Comparison of ENCODE assay signal across 8 cellular contexts in the genomic region with DNA sequence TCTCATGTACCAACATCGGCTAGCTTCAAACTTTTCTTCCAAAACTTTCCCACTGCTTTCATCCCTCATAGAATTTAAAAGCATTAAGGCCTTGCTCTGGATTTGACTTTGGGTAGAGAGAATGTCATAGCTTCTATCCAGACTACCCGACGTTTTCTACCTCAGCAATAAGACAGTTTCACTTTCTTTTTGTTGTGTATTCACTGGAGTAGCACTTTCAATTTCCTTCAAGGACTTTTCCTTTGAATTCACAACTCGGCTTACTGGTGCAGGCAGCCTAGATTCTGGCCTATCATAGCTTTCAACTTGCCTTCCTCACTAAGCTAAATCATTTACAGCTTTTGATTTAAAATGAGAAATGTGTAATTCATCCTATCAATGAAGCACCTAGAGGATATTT.
DNase-seq lines count a peak whose midpoint lies in the region; ATAC-seq lines count a peak whose summit lies in the region.

No MANE protein-coding gene starts in this region.

- no peaks in the 10 kb centered on the region for H3K27me3 Mint-ChIP-seq in dendritic cell treated with granulocyte-macrophage colony-stimulating factor and Interleukin-4, amounts not matched to agents 40 ng/mL and 50 ng/mL, for 4 days

- peaks cover 9% of the 10 kb centered on the region for H3K9me3 Mint-ChIP-seq in dendritic cell treated with granulocyte-macrophage colony-stimulating factor and Interleukin-4, amounts not matched to agents 40 ng/mL and 50 ng/mL, for 4 days

- peak; percentile 3 for DNase-seq in LoVo (ENCODE audit: low spot score)
- DNase-seq in renal cortical epithelial cell (ENCODE audit: low read depth) = peak; percentile 82
- no peak for DNase-seq in germinal center (ENCODE audit: low spot score)
- no peak for DNase-seq in NCI-H2081 treated with DMSO at 0.1 percent for 48 hours (lab: John Stamatoyannopoulos, UW)
- DNase-seq in nucleus accumbens (lab: John Stamatoyannopoulos, UW) = no peak

- peak overlapping the region; percentile 13 for H3K4me3 Mint-ChIP-seq in dendritic cell treated with granulocyte-macrophage colony-stimulating factor and Interleukin-4, amounts not matched to agents 40 ng/mL and 50 ng/mL, for 4 days

- H3K36me3 Mint-ChIP-seq in dendritic cell treated with granulocyte-macrophage colony-stimulating factor and Interleukin-4, amounts not matched to agents 40 ng/mL and 50 ng/mL, for 4 days (ENCODE audit: low read depth) = no peaks in the 10 kb centered on the region

- intact Hi-C loops in dendritic cell treated with granulocyte-macrophage colony-stimulating factor and Interleukin-4, amounts not matched to agents 40 ng/mL and 50 ng/mL, for 4 days (cut with micrococcal nuclease) = no loop called here

- H3K4me1 Mint-ChIP-seq in dendritic cell treated with granulocyte-macrophage colony-stimulating factor and Interleukin-4, amounts not matched to agents 40 ng/mL and 50 ng/mL, for 4 days (ENCODE audit: low read depth) = no peaks in the 10 kb centered on the region

- peak; percentile 81 for ATAC-seq in GM18868 (IDR thresholded peaks at IDR 0.05; ENCODE audit: unreplicated experiment)
- ATAC-seq in HG02970 (IDR thresholded peaks at IDR 0.05; ENCODE audit: low FRiP score, unreplicated experiment) = no peak

- no peak overlapping the region for H3K27ac Mint-ChIP-seq in dendritic cell treated with granulocyte-macrophage colony-stimulating factor and Interleukin-4, amounts not matched to agents 40 ng/mL and 50 ng/mL, for 4 days

Comparison
In these comparisons a context has a peak if more than half of its experiments do, and no peak if none do; other contexts are left out.
1. DNase-seq: peak in LoVo (single experiment) and renal cortical epithelial cell (single experiment); none in germinal center (single experiment), NCI-H2081 treated with DMSO at 0.1 percent for 48 hours (single experiment) and nucleus accumbens (0 of 56).